In the genomic region with DNA sequence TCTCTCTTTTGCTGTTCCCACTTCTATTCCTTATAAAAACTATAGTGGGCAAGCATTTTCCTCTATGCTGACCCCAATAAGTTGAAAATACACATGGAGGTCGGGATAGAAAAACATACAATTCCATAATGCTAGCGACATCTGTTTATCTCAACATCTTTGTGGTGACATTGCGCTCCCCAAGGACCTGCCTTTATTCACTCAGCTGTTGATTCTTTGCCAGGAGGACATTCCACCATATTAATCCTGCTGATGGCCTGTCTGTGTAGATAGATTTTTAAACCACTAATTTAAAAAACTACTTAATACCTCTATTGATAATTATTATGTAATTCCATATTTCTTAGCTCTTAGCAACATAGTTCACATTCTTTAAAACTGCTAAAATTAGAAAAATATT, we compare ENCODE assay signal across 21 cellular contexts.
"Had no signal": no experiment of that assay in that cellular context is flagged by ENCODE, and none has a peak within 500 bp of the region (broad histone marks: within the 10 kb centered on the region; RNA-seq: fewer than 3 reads in every experiment).

No MANE protein-coding gene starts in this region.

- H3K9me3 ChIP-seq: ascending aorta, breast epithelium, Peyer's patch had no signal

- H3K27me3 ChIP-seq: ascending aorta, breast epithelium, Peyer's patch had no signal

- H3K4me1 ChIP-seq: ascending aorta, breast epithelium had no signal

- H3K4me3 ChIP-seq: ascending aorta, breast epithelium, Peyer's patch had no signal

- H3K36me3 ChIP-seq: ascending aorta, breast epithelium, Peyer's patch had no signal

- ATAC-seq: activated CD8-positive, alpha-beta T cell treated with anti-CD3 and anti-CD28 coated beads for 36 hours; PC-3 had no signal

- DNase-seq: activated CD4-positive, alpha-beta T cell treated with anti-CD3 and anti-CD28 coated beads, Interleukin-2, amount 10 ng/mL, durations not matched to agents 24 days and 14 days; activated CD4-positive, alpha-beta T cell treated with anti-CD3 and anti-CD28 coated beads, Interleukin-2, amount 50 U/mL, for 4 hours; activated CD8-positive, alpha-beta T cell treated with anti-CD3 and anti-CD28 coated beads for 36 hours; activated gamma-delta T cell; activated naive CD4-positive, alpha-beta T cell treated with Interleukin-2 at 50 U/mL for 16 hours; activated naive CD8-positive, alpha-beta T cell treated with anti-CD3 and anti-CD28 coated beads, Interleukin-2, amount 10 ng/mL, durations not matched to agents 7 days and 5 days; activated T-cell treated with anti-CD3 and anti-CD28 coated beads, Interleukin-2, amount 50 U/mL, for 24 hours; amygdala; NCI-H1092 treated with DMSO at 0.1 percent for 48 hours; NCI-H1417; NCI-H146; NCI-H187; NCI-H2029 treated with DMSO at 0.1 percent for 48 hours; NCI-H345; NCI-H524 treated with DMSO at 0.1 percent for 48 hours; PC-3; Peyer's patch; RPMI8226; SHP77 treated with DMSO at 0.1 percent for 48 hours had no signal

- H3K27ac ChIP-seq: ascending aorta, breast epithelium, Peyer's patch had no signal
